ENCODE assay signal across 9 cellular contexts in genomic region chr6:52544325-52545022, GRCh38. TPM values are rescaled to one million over a fixed set of nuclear protein-coding genes. Genes with fewer than 3 reads are reported as not detected.
DNase-seq lines count a peak whose midpoint lies in the region; ATAC-seq and TF ChIP-seq lines count a peak whose summit lies in the region.
"Had no signal": no experiment of that assay in that cellular context is flagged by ENCODE, and none has a peak within 500 bp of the region (broad histone marks: within the 10 kb centered on the region; RNA-seq: fewer than 3 reads in every experiment).

No MANE protein-coding gene starts in this region.

- no peak for TF ChIP-seq POLR2A in sigmoid colon (IDR thresholded peaks at IDR 0.05)

- H3K27ac ChIP-seq in C4-2B (peak overlapping the region; percentile 21; the same call in 1 of the 2 replicates), PC-3 (ENCODE audit: low read length) (peak overlapping the region; percentile 47), sigmoid colon (peak overlapping the region; percentile 8 to 58 (median 54))

- H3K4me2 ChIP-seq in PC-3 (ENCODE audit: low read length), result peak overlapping the region; percentile 66

- no peaks in the 10 kb centered on the region for H3K9me2 ChIP-seq in PC-3 (replicated peaks; ENCODE audit: low read length)

- DNase-seq in PC-3 (peak; percentile 47), foreskin fibroblast (peak; percentile 54 to 64), sigmoid colon (no peak), H7 (no peak), MG63 (no peak), superior temporal gyrus (ENCODE audit: extremely low spot score) (no peak)
- DNase-seq: CD8-positive, alpha-beta T cell had no signal

- POLR2A ChIA-PET in PC-3 (lab: Charles Lee; ENCODE audit: unreplicated experiment), result interaction anchor here (0.6 kb wide), 1 partner anchor 22 kb away, joined by 3 read pairs; no protein-coding TSS in a partner anchor

- H2AFZ ChIP-seq in PC-3 (ENCODE audit: low read length), result no peak overlapping the region

- H3K4me1 ChIP-seq in PC-3 (ENCODE audit: insufficient read depth, low read length), result peaks cover 61% of the 10 kb centered on the region
- peaks cover 0 to 89% (median 79%) of the 10 kb centered on the region in 4 donors for H3K4me1 ChIP-seq in sigmoid colon

- ATAC-seq in PC-3, result peak; percentile 51
- ATAC-seq in HG03095 (IDR thresholded peaks at IDR 0.05; ENCODE audit: unreplicated experiment), result no peak
- ATAC-seq: CD8-positive, alpha-beta T cell had no signal

- no peaks in the 10 kb centered on the region for H3K36me3 ChIP-seq in PC-3 (ENCODE audit: low read depth, low read length)
- H3K36me3 ChIP-seq in sigmoid colon, result no peaks in the 10 kb centered on the region
- no peaks in the 10 kb centered on the region for H3K36me3 ChIP-seq in H7 (replicated peaks; ENCODE audit: control insufficient read depth, insufficient read depth, low read length)
- H3K36me3 ChIP-seq in MG63, result peaks cover 98% of the 10 kb centered on the region

- H3K9me3 ChIP-seq in PC-3 (ENCODE audit: low read length) (no peaks in the 10 kb centered on the region), sigmoid colon (no peaks in the 10 kb centered on the region), MG63 (no peaks in the 10 kb centered on the region)

- 79 to 88% methylated on average over 9 of the region's 9 CpGs for WGBS in sigmoid colon, 2 donors

- CTCF ChIA-PET in PC-3 (lab: Charles Lee), result no interaction called here

- no peaks in the 10 kb centered on the region for H4K20me1 ChIP-seq in PC-3 (ENCODE audit: low read length)

- peak overlapping the region; percentile 17; the same call in 1 of the 2 replicates for H3K4me3 ChIP-seq in PC-3 (ENCODE audit: low read length)
- no peak overlapping the region for H3K4me3 ChIP-seq in foreskin fibroblast (ENCODE audit: low read depth in 1 of 2, low read length in 2 of 2)
- H3K4me3 ChIP-seq in sigmoid colon, result no peak overlapping the region
- H3K4me3 ChIP-seq in H7 (ENCODE audit: insufficient read depth, low read depth, low read length), result no peak overlapping the region
- no peak overlapping the region for H3K4me3 ChIP-seq in MG63

- intact Hi-C loops in PC-3 (cut with micrococcal nuclease) (loop anchor here (5.0 kb wide), 1 partner anchor 42 kb away; no protein-coding TSS in a partner anchor), sigmoid colon (cut with DNase I) (loop anchor here (5.0 kb wide), 1 partner anchor 33 kb away; the partner anchor contains the start of gene TRAM2)

- TF ChIP-seq EP300 in sigmoid colon (IDR thresholded peaks at IDR 0.05), result no peak

- peaks cover 47% of the 10 kb centered on the region for H3K79me2 ChIP-seq in PC-3 (ENCODE audit: low read length)

- TF ChIP-seq CTCF in C4-2B (conservative IDR thresholded peaks at IDR 0.05), result no peak
- TF ChIP-seq CTCF in PC-3 (conservative IDR thresholded peaks at IDR 0.05; ENCODE audit: low read depth, low read length), result no peak
- TF ChIP-seq CTCF in foreskin fibroblast (IDR thresholded peaks at IDR 0.05; ENCODE audit: low read depth, low read length), result no peak
- TF ChIP-seq CTCF in sigmoid colon (IDR thresholded peaks at IDR 0.05), result no peak

- BruUV-seq in PC-3 (replicated peaks; lab: Mats Ljungman, UMichigan), result no TSS peak

- no peaks in the 10 kb centered on the region for H3K27me3 ChIP-seq in PC-3 (ENCODE audit: low read length)
- H3K27me3 ChIP-seq in sigmoid colon, result no peaks in the 10 kb centered on the region
- H3K27me3 ChIP-seq in H7 (ENCODE audit: control insufficient read depth, insufficient read depth, low read length), result no peaks in the 10 kb centered on the region
- no peaks in the 10 kb centered on the region for H3K27me3 ChIP-seq in MG63

- H3F3A ChIP-seq in PC-3 (ENCODE audit: low read length, unreplicated experiment), result no peaks in the 10 kb centered on the region

- no peak overlapping the region for H3K9ac ChIP-seq in PC-3 (ENCODE audit: low read length)

RNA-seq across cellular contexts. Expression of gene TRAM2, which starts 32.4 kb away (rescaled TPM):
- total RNA-seq in PC-3 (2014; rRNA removed), result 17.7 and 19.6 TPM in 2 replicates
- total RNA-seq in sigmoid colon, result 10 to 100 TPM in 3 of 4 donors, 1 to 10 TPM in 1; 9.6 to 15.0 (median 12.4) TPM
- polyA plus RNA-seq in sigmoid colon, result 10 to 100 TPM in 1 of 3 donors, 1 to 10 TPM in 2; 1.8 to 13.3 (median 3.6) TPM
- 8.7 and 9.2 TPM in 2 replicates for total RNA-seq in H7 (2014; rRNA removed; shearing (Covaris generic))
- total RNA-seq in MG63 (2014; rRNA removed; shearing (Covaris generic); ENCODE audit: low replicate concordance), result 206 and 243 TPM in 2 replicates

Comparison
In these comparisons a context has a peak if more than half of its experiments do, and no peak if none do; other contexts are left out.
1. DNase-seq: peak in PC-3 (single experiment) and foreskin fibroblast (2 of 2); none in sigmoid colon (single experiment), H7 (single experiment), MG63 (single experiment) and superior temporal gyrus (single experiment).
2. RNA of gene TRAM2, which starts 32.4 kb away (total RNA-seq): 206 to 243 TPM in MG63; 17.7 to 19.6 TPM in PC-3, 9.6 to 15.0 TPM in sigmoid colon and 8.7 to 9.2 TPM in H7; every median in the first group is over 10 times any median in the second.
3. Peak in every context shown above with its lines, with median percentiles within 50 percentile points of each other: H3K27ac ChIP-seq.